In genomic region chr15:31326729-31327673, GRCh38 we compare ENCODE assay signal across 8 cellular contexts. TPM values are rescaled to one million over a fixed set of nuclear protein-coding genes. Genes with fewer than 3 reads are reported as not detected.
DNase-seq lines count a peak whose midpoint lies in the region; ATAC-seq and TF ChIP-seq lines count a peak whose summit lies in the region.

Gene KLF13 (plus strand): TSS chr15:31326835. CDS start chr15:31327213, 378 bp downstream.

- TF ChIP-seq POLR2A in GM19099 (IDR thresholded peaks at IDR 0.05; ENCODE audit: extremely low read depth, insufficient read length, low read depth) = peak; percentile 30

- ATAC-seq in HG03280 (IDR thresholded peaks at IDR 0.05; ENCODE audit: unreplicated experiment) = peak; percentile 59

- no peaks in the 10 kb centered on the region for H3K27me3 ChIP-seq in layer of hippocampus (ENCODE audit: control insufficient read depth, insufficient read depth, low read length)

- intact Hi-C loops in T-helper 2 cell treated with Interferon-gamma antibody and Interleukin-4, amounts not matched to agents 100 ng/mL and 5 ng/mL, for 36 hours (cut with micrococcal nuclease) = loop anchor here (1.0 kb wide), 6 partner anchors 34 to 156 kb away; no protein-coding TSS in a partner anchor

- H3K27ac ChIP-seq in caudate nucleus (ENCODE audit: low read depth, low read length) (peak within 1 kb of the TSS; percentile 94), layer of hippocampus (ENCODE audit: low read depth, low read length) (peak within 1 kb of the TSS; percentile 99)

- DNase-seq in AG08396 (ENCODE audit: low spot score) (peak; percentile 82), caudate nucleus (lab: John Stamatoyannopoulos, UW) (peak in 48 of 61 donors; percentile 45 to 93 (median 79)), NAMALWA (ENCODE audit: low spot score) (no peak)
- peak; percentile 69 for DNase-seq in stimulated activated CD4-positive, alpha-beta T cell treated with anti-CD3 and anti-CD28 coated beads, Interleukin-1b, Interleukin-23, amount 100 ng/mL, for 48 hours

RNA-seq across cellular contexts. Expression of gene KLF13, which starts in this region (rescaled TPM):
- 171 and 183 TPM in 2 replicates for total RNA-seq in T-helper 2 cell treated with Interferon-gamma antibody and Interleukin-4, amounts not matched to agents 100 ng/mL and 5 ng/mL, for 36 hours
